8 cellular contexts compared by ENCODE assay signal in genomic region chr3:101518421-101518871, GRCh38. TPM values are rescaled to one million over a fixed set of nuclear protein-coding genes. Genes with fewer than 3 reads are reported as not detected.
DNase-seq lines count a peak whose midpoint lies in the region; ATAC-seq and TF ChIP-seq lines count a peak whose summit lies in the region.

No MANE protein-coding gene starts in this region.

- H3K4me3 Mint-ChIP-seq in activated CD4-positive, alpha-beta memory T cell treated with anti-CD3 and anti-CD28 coated beads, Interleukin-2, amount 10 ng/mL, durations not matched to agents 7 days and 5 days: peak overlapping the region; percentile 28
- peak overlapping the region in 9 of 10 donors; percentile 1 to 65 (median 49) for H3K4me3 Mint-ChIP-seq in naive thymus-derived CD8-positive, alpha-beta T cell

- H3K4me1 ChIP-seq in transverse colon: peaks cover 0 to 10% (median 3%) of the 10 kb centered on the region in 4 donors

- CTCF ChIA-PET in activated CD4-positive, alpha-beta memory T cell treated with anti-CD3 and anti-CD28 coated beads, Interleukin-2, amount 10 ng/mL, durations not matched to agents 7 days and 5 days (lab: Charles Lee): interaction anchor here (0.8 to 2.2 kb wide), 8 partner anchors 12 to 157 kb away, joined by 3 to 21 read pairs (median 4); partner anchors contain the start of genes PCNP and TRMT10C

- POLR2A ChIA-PET in activated CD4-positive, alpha-beta memory T cell treated with anti-CD3 and anti-CD28 coated beads, Interleukin-2, amount 10 ng/mL, durations not matched to agents 7 days and 5 days (lab: Charles Lee): interaction anchor here (0.6 to 3.6 kb wide), 16 partner anchors 9 to 1687 kb away, joined by 3 to 44 read pairs (median 4); partner anchors contain the start of genes LNP1, PCNP, TFG and TRMT10C
- POLR2A ChIA-PET in naive thymus-derived CD8-positive, alpha-beta T cell (lab: Charles Lee): interaction anchor here (0.6 to 2.0 kb wide), 9 partner anchors 10 to 77 kb away, joined by 3 to 12 read pairs (median 5); partner anchors contain the start of genes PCNP and TRMT10C

- peaks cover 1% of the 10 kb centered on the region for H3K36me3 Mint-ChIP-seq in activated CD4-positive, alpha-beta memory T cell treated with anti-CD3 and anti-CD28 coated beads, Interleukin-2, amount 10 ng/mL, durations not matched to agents 7 days and 5 days (ENCODE audit: low read depth)
- no peaks in the 10 kb centered on the region for H3K36me3 Mint-ChIP-seq in naive thymus-derived CD8-positive, alpha-beta T cell

- H3K4me3 ChIP-seq in GM08714 (ENCODE audit: low read length) (peak overlapping the region; percentile 45; the same call in 1 of the 2 replicates), transverse colon (no peak overlapping the region)

- no peak for TF ChIP-seq EP300 in transverse colon (IDR thresholded peaks at IDR 0.05; ENCODE audit: low read depth)

- peaks cover 11% of the 10 kb centered on the region for H3K27me3 ChIP-seq in transverse colon

- intact Hi-C loops in transverse colon (cut with DNase I; ENCODE audit: low total_unique reads): no loop called here

- no peaks in the 10 kb centered on the region for H3K9me3 Mint-ChIP-seq in activated CD4-positive, alpha-beta memory T cell treated with anti-CD3 and anti-CD28 coated beads, Interleukin-2, amount 10 ng/mL, durations not matched to agents 7 days and 5 days
- no peaks in the 10 kb centered on the region for H3K9me3 Mint-ChIP-seq in naive thymus-derived CD8-positive, alpha-beta T cell

- no peaks in the 10 kb centered on the region for H3K9me3 ChIP-seq in transverse colon

- in situ Hi-C loops in transverse colon (cut with MboI; ENCODE audit: low pct_ligation_motif_present in 1 of 4, low pct_unique_long_range_greater_than_20kb in 1 of 4, low sequenced_read_pairs in 3 of 4): no loop called here

- peak; percentile 60 for DNase-seq in activated CD4-positive, alpha-beta memory T cell treated with anti-CD3 and anti-CD28 coated beads, Interleukin-2, amount 10 ng/mL, durations not matched to agents 7 days and 5 days
- DNase-seq in naive thymus-derived CD8-positive, alpha-beta T cell: peak in 7 of 10 donors; percentile 14 to 66 (median 35)
- DNase-seq in transverse colon: no peak
- DNase-seq in NCI-H345 treated with DMSO at 0.1 percent for 48 hours (lab: John Stamatoyannopoulos, UW; ENCODE audit: unreplicated experiment): no peak
- DNase-seq in middle frontal gyrus (ENCODE audit: extremely low spot score, low spot score): no peak

- no peaks in the 10 kb centered on the region for H3K27me3 Mint-ChIP-seq in activated CD4-positive, alpha-beta memory T cell treated with anti-CD3 and anti-CD28 coated beads, Interleukin-2, amount 10 ng/mL, durations not matched to agents 7 days and 5 days
- H3K27me3 Mint-ChIP-seq in naive thymus-derived CD8-positive, alpha-beta T cell: peaks cover 0 to under 1% (median 0%) of the 10 kb centered on the region in 5 donors

- no peak for TF ChIP-seq POLR2A in transverse colon (IDR thresholded peaks at IDR 0.05)

- WGBS in transverse colon (ENCODE audit: low coverage in 1 of 2), 2 donors: 60 to 63% methylated on average over 2 to 3 of the region's 3 CpGs

- ATAC-seq in GM21447 (IDR thresholded peaks at IDR 0.05; ENCODE audit: unreplicated experiment) (peak; percentile 98), HG03571 (IDR thresholded peaks at IDR 0.05; ENCODE audit: unreplicated experiment) (peak; percentile 98)
- ATAC-seq in naive thymus-derived CD8-positive, alpha-beta T cell: peak; percentile 71 to 88

- H3K27ac Mint-ChIP-seq in activated CD4-positive, alpha-beta memory T cell treated with anti-CD3 and anti-CD28 coated beads, Interleukin-2, amount 10 ng/mL, durations not matched to agents 7 days and 5 days: peak overlapping the region; percentile 81
- peak overlapping the region; percentile 38 to 94 (median 88) for H3K27ac Mint-ChIP-seq in naive thymus-derived CD8-positive, alpha-beta T cell

- peaks cover 52% of the 10 kb centered on the region for H3K4me1 Mint-ChIP-seq in activated CD4-positive, alpha-beta memory T cell treated with anti-CD3 and anti-CD28 coated beads, Interleukin-2, amount 10 ng/mL, durations not matched to agents 7 days and 5 days
- H3K4me1 Mint-ChIP-seq in naive thymus-derived CD8-positive, alpha-beta T cell: peaks cover 21 to 54% (median 50%) of the 10 kb centered on the region in 4 donors

- no peak for TF ChIP-seq CTCF in transverse colon (IDR thresholded peaks at IDR 0.05)

- H3K27ac ChIP-seq in transverse colon: peak overlapping the region in 1 of 4 donors; percentile 27

- no peaks in the 10 kb centered on the region for H3K36me3 ChIP-seq in transverse colon

RNA-seq across cellular contexts. Expression of gene SENP7, which starts 5.4 kb away (rescaled TPM):
- total RNA-seq in activated CD4-positive, alpha-beta memory T cell treated with anti-CD3 and anti-CD28 coated beads, Interleukin-2, amount 10 ng/mL, durations not matched to agents 7 days and 5 days: 10 to 100 TPM; 28.3 to 30.5 TPM
- total RNA-seq in naive thymus-derived CD8-positive, alpha-beta T cell: 10 to 100 TPM; 71.2 to 72.5 TPM
- 10 to 100 TPM in 1 of 3 donors, 1 to 10 TPM in 2; 6.7 to 11.2 (median 9.3) TPM for polyA plus RNA-seq in naive thymus-derived CD8-positive, alpha-beta T cell
- 10 to 100 TPM; 11.9 to 26.2 (median 20.3) TPM for total RNA-seq in transverse colon

RNA-seq across cellular contexts. Expression of gene TRMT10C, which starts 43.2 kb away (rescaled TPM):
- total RNA-seq in activated CD4-positive, alpha-beta memory T cell treated with anti-CD3 and anti-CD28 coated beads, Interleukin-2, amount 10 ng/mL, durations not matched to agents 7 days and 5 days: 10 to 100 TPM; 21.4 to 22.7 TPM
- total RNA-seq in naive thymus-derived CD8-positive, alpha-beta T cell: 10 to 100 TPM; 27.2 to 30.5 TPM
- polyA plus RNA-seq in naive thymus-derived CD8-positive, alpha-beta T cell: 10 to 100 TPM; 34.1 to 52.7 (median 36.7) TPM
- total RNA-seq in transverse colon: 10 to 100 TPM in 2 of 4 donors, 1 to 10 TPM in 2; 5.0 to 15.0 (median 11.0) TPM

RNA-seq across cellular contexts. Expression of gene PCNP, which starts 55.5 kb away (rescaled TPM):
- 100 to 1,000 TPM; 163 to 172 TPM for total RNA-seq in activated CD4-positive, alpha-beta memory T cell treated with anti-CD3 and anti-CD28 coated beads, Interleukin-2, amount 10 ng/mL, durations not matched to agents 7 days and 5 days
- 100 to 1,000 TPM; 180 to 189 TPM for total RNA-seq in naive thymus-derived CD8-positive, alpha-beta T cell
- polyA plus RNA-seq in naive thymus-derived CD8-positive, alpha-beta T cell: 100 to 1,000 TPM; 112 to 130 (median 124) TPM
- 10 to 100 TPM; 55.7 to 95.7 (median 71.9) TPM for total RNA-seq in transverse colon

Comparison
In these comparisons a context has a peak if more than half of its experiments do, and no peak if none do; other contexts are left out.
1. DNase-seq: peak in activated CD4-positive, alpha-beta memory T cell treated with anti-CD3 and anti-CD28 coated beads, Interleukin-2, amount 10 ng/mL, durations not matched to agents 7 days and 5 days (single experiment) and naive thymus-derived CD8-positive, alpha-beta T cell (7 of 10); none in transverse colon (single experiment), NCI-H345 treated with DMSO at 0.1 percent for 48 hours (single experiment) and middle frontal gyrus (single experiment).
2. Peak in every context shown above with its lines, with median percentiles within 50 percentile points of each other: ATAC-seq.